Comparison of ENCODE assay signal across 8 cellular contexts in the genomic region with DNA sequence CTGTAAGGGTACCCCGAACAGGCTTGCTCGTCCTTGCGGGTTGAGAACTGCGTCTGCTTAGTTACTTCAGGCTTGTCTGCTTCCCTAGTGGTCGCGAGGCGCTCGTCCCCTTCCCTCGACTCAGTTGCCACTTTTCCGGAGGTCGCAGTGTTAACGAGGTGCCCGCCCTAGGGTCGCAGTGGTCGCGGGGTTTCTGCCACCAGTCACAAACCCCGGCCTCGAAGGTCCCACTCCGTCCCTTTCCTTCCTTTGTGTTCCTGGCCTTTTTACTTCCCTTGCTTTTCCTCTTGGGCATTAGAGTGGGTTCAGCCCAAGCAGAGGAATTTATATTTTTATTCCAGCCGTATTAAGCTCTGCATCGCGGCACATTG. TPM values are rescaled to one million over a fixed set of nuclear protein-coding genes. Genes with fewer than 3 reads are reported as not detected.
A peak's percentile ranks its signal among the peaks of the same experiment; 100 is the strongest.
DNase-seq lines count a peak whose midpoint lies in the region; ATAC-seq and TF ChIP-seq lines count a peak whose summit lies in the region.

No MANE protein-coding gene starts in this region.

- no peak for TF ChIP-seq POLR2A in thyroid gland (IDR thresholded peaks at IDR 0.05)

- no peak for DNase-seq in activated T-cell treated with anti-CD3 and anti-CD28 coated beads, Interleukin-2, amount 50 U/mL, for 24 hours
- DNase-seq in activated T-cell treated with anti-CD3 and anti-CD28 coated beads, Interleukin-2, amount 50 U/mL, for 1 hour: no peak
- no peak for DNase-seq in activated T-helper 1 cell treated with anti-CD3 and anti-CD28 coated beads, Interleukin-12 subunit alpha, Interleukin-12 subunit beta, Interleukin-2, Interleukin-4 antibody, amounts not matched to agents 30 ng/mL and 10 ng/mL and 1 ng/mL, durations not matched to agents 14 hours and 24 hours and 36 hours (ENCODE audit: low spot score)
- DNase-seq in thyroid gland (no peak), DMS 273 (lab: John Stamatoyannopoulos, UW; ENCODE audit: unreplicated experiment) (no peak), NCI-H2029 treated with DMSO at 0.1 percent for 48 hours (lab: John Stamatoyannopoulos, UW) (no peak)

- H3K36me3 ChIP-seq in iPS-20b (ENCODE audit: insufficient read depth, low read depth, low read length) (peaks cover 24% of the 10 kb centered on the region), thyroid gland (peaks cover 3 to 11% of the 10 kb centered on the region in 2 donors)

- ATAC-seq in HG03521 (IDR thresholded peaks at IDR 0.05; ENCODE audit: unreplicated experiment): no peak

- peak overlapping the region; percentile 97 for H3K4me3 Mint-ChIP-seq in activated T-cell treated with anti-CD3 and anti-CD28 coated beads, Interleukin-2, amount 50 U/mL, for 24 hours
- H3K4me3 Mint-ChIP-seq in activated T-helper 1 cell treated with anti-CD3 and anti-CD28 coated beads, Interleukin-12 subunit alpha, Interleukin-12 subunit beta, Interleukin-2, Interleukin-4 antibody, amounts not matched to agents 30 ng/mL and 10 ng/mL and 1 ng/mL, durations not matched to agents 14 hours and 24 hours and 36 hours: peak overlapping the region; percentile 98

- H3K27me3 ChIP-seq in iPS-20b (ENCODE audit: insufficient read depth, low read length): no peaks in the 10 kb centered on the region
- H3K27me3 ChIP-seq in thyroid gland: no peaks in the 10 kb centered on the region

- H3K9me3 Mint-ChIP-seq in activated T-cell treated with anti-CD3 and anti-CD28 coated beads, Interleukin-2, amount 50 U/mL, for 24 hours: no peaks in the 10 kb centered on the region
- H3K9me3 Mint-ChIP-seq in activated T-helper 1 cell treated with anti-CD3 and anti-CD28 coated beads, Interleukin-12 subunit alpha, Interleukin-12 subunit beta, Interleukin-2, Interleukin-4 antibody, amounts not matched to agents 30 ng/mL and 10 ng/mL and 1 ng/mL, durations not matched to agents 14 hours and 24 hours and 36 hours: no peaks in the 10 kb centered on the region

- H3K9ac ChIP-seq in iPS-20b (ENCODE audit: low read depth, low read length): peak overlapping the region; percentile 97

- peaks cover 32% of the 10 kb centered on the region for H3K4me1 Mint-ChIP-seq in activated T-cell treated with anti-CD3 and anti-CD28 coated beads, Interleukin-2, amount 50 U/mL, for 24 hours (ENCODE audit: low read depth)
- H3K4me1 Mint-ChIP-seq in activated T-helper 1 cell treated with anti-CD3 and anti-CD28 coated beads, Interleukin-12 subunit alpha, Interleukin-12 subunit beta, Interleukin-2, Interleukin-4 antibody, amounts not matched to agents 30 ng/mL and 10 ng/mL and 1 ng/mL, durations not matched to agents 14 hours and 24 hours and 36 hours (ENCODE audit: low read depth): peaks cover 23% of the 10 kb centered on the region

- H3K4me1 ChIP-seq in iPS-20b (ENCODE audit: insufficient read depth, low read length) (peaks cover 3% of the 10 kb centered on the region; the same call in 1 of the 2 replicates), thyroid gland (peaks cover 0 to 15% of the 10 kb centered on the region in 2 donors)

- WGBS in thyroid gland, 2 donors: 0% methylated on average over 14 to 20 of the region's 22 CpGs

- TF ChIP-seq CTCF in thyroid gland (IDR thresholded peaks at IDR 0.05): no peak

- intact Hi-C loops in activated T-helper 1 cell treated with anti-CD3 and anti-CD28 coated beads, Interleukin-12 subunit alpha, Interleukin-12 subunit beta, Interleukin-2, Interleukin-4 antibody, amounts not matched to agents 30 ng/mL and 10 ng/mL and 1 ng/mL, durations not matched to agents 14 hours and 24 hours and 36 hours (cut with micrococcal nuclease): loop anchor here (1.0 to 5.0 kb wide), 9 partner anchors 16 to 218 kb away; a partner anchor contains a TSS
- intact Hi-C loops in thyroid gland (cut with DNase I): no loop called here

- no peaks in the 10 kb centered on the region for H3K27me3 Mint-ChIP-seq in activated T-cell treated with anti-CD3 and anti-CD28 coated beads, Interleukin-2, amount 50 U/mL, for 24 hours
- no peaks in the 10 kb centered on the region for H3K27me3 Mint-ChIP-seq in activated T-helper 1 cell treated with anti-CD3 and anti-CD28 coated beads, Interleukin-12 subunit alpha, Interleukin-12 subunit beta, Interleukin-2, Interleukin-4 antibody, amounts not matched to agents 30 ng/mL and 10 ng/mL and 1 ng/mL, durations not matched to agents 14 hours and 24 hours and 36 hours (ENCODE audit: insufficient read depth)

- H3K9me3 ChIP-seq in iPS-20b (ENCODE audit: insufficient read depth, low read depth, low read length) (no peaks in the 10 kb centered on the region), thyroid gland (no peaks in the 10 kb centered on the region)

- H3K27ac Mint-ChIP-seq in activated T-cell treated with anti-CD3 and anti-CD28 coated beads, Interleukin-2, amount 50 U/mL, for 24 hours: peak overlapping the region; percentile 100
- peak overlapping the region; percentile 99 for H3K27ac Mint-ChIP-seq in activated T-helper 1 cell treated with anti-CD3 and anti-CD28 coated beads, Interleukin-12 subunit alpha, Interleukin-12 subunit beta, Interleukin-2, Interleukin-4 antibody, amounts not matched to agents 30 ng/mL and 10 ng/mL and 1 ng/mL, durations not matched to agents 14 hours and 24 hours and 36 hours

- H3K36me3 Mint-ChIP-seq in activated T-cell treated with anti-CD3 and anti-CD28 coated beads, Interleukin-2, amount 50 U/mL, for 24 hours (ENCODE audit: low read depth): peaks cover 48% of the 10 kb centered on the region
- peaks cover 16% of the 10 kb centered on the region for H3K36me3 Mint-ChIP-seq in activated T-helper 1 cell treated with anti-CD3 and anti-CD28 coated beads, Interleukin-12 subunit alpha, Interleukin-12 subunit beta, Interleukin-2, Interleukin-4 antibody, amounts not matched to agents 30 ng/mL and 10 ng/mL and 1 ng/mL, durations not matched to agents 14 hours and 24 hours and 36 hours (ENCODE audit: low read depth)

- H3K4me3 ChIP-seq in iPS-20b (ENCODE audit: low read length): peak overlapping the region; percentile 85
- peak overlapping the region; percentile 33 to 89 (median 74) for H3K4me3 ChIP-seq in thyroid gland (replicated peaks in 1 of 3)

- H3K27ac ChIP-seq in iPS-20b (ENCODE audit: low read length): peak overlapping the region; percentile 72
- peak overlapping the region; percentile 90 to 94 (median 93) for H3K27ac ChIP-seq in thyroid gland

RNA-seq across cellular contexts. Expression of a gene that starts 0.3 kb away (rescaled TPM):
- total RNA-seq in activated T-helper 1 cell treated with anti-CD3 and anti-CD28 coated beads, Interleukin-12 subunit alpha, Interleukin-12 subunit beta, Interleukin-2, Interleukin-4 antibody, amounts not matched to agents 30 ng/mL and 10 ng/mL and 1 ng/mL, durations not matched to agents 14 hours and 24 hours and 36 hours: 122 and 129 TPM in 2 replicates
- 10 to 100 TPM; 24.7 to 31.7 (median 27.1) TPM for total RNA-seq in thyroid gland

RNA-seq across cellular contexts. Expression of a gene that starts 23.0 kb away (rescaled TPM):
- 649 and 656 TPM in 2 replicates for total RNA-seq in activated T-helper 1 cell treated with anti-CD3 and anti-CD28 coated beads, Interleukin-12 subunit alpha, Interleukin-12 subunit beta, Interleukin-2, Interleukin-4 antibody, amounts not matched to agents 30 ng/mL and 10 ng/mL and 1 ng/mL, durations not matched to agents 14 hours and 24 hours and 36 hours
- 100 to 1,000 TPM in 1 of 4 donors, 10 to 100 TPM in 3; 61.9 to 100 (median 82.1) TPM for total RNA-seq in thyroid gland

RNA-seq across cellular contexts. Expression of a gene that starts 51.5 kb away (rescaled TPM):
- total RNA-seq in activated T-helper 1 cell treated with anti-CD3 and anti-CD28 coated beads, Interleukin-12 subunit alpha, Interleukin-12 subunit beta, Interleukin-2, Interleukin-4 antibody, amounts not matched to agents 30 ng/mL and 10 ng/mL and 1 ng/mL, durations not matched to agents 14 hours and 24 hours and 36 hours: 271 and 299 TPM in 2 replicates
- total RNA-seq in thyroid gland: 10 to 100 TPM; 15.1 to 23.4 (median 17.7) TPM

RNA-seq across cellular contexts. Expression of a gene that starts 55.6 kb away (rescaled TPM):
- 93.4 and 94.3 TPM in 2 replicates for total RNA-seq in activated T-helper 1 cell treated with anti-CD3 and anti-CD28 coated beads, Interleukin-12 subunit alpha, Interleukin-12 subunit beta, Interleukin-2, Interleukin-4 antibody, amounts not matched to agents 30 ng/mL and 10 ng/mL and 1 ng/mL, durations not matched to agents 14 hours and 24 hours and 36 hours
- 10 to 100 TPM; 22.5 to 38.4 (median 24.1) TPM for total RNA-seq in thyroid gland

RNA-seq across cellular contexts. Expression of a gene that starts 55.9 kb away (rescaled TPM):
- 126 and 130 TPM in 2 replicates for total RNA-seq in activated T-helper 1 cell treated with anti-CD3 and anti-CD28 coated beads, Interleukin-12 subunit alpha, Interleukin-12 subunit beta, Interleukin-2, Interleukin-4 antibody, amounts not matched to agents 30 ng/mL and 10 ng/mL and 1 ng/mL, durations not matched to agents 14 hours and 24 hours and 36 hours
- total RNA-seq in thyroid gland: 10 to 100 TPM; 29.9 to 59.4 (median 41.0) TPM

Comparison
In these comparisons a context has a peak if more than half of its experiments do, and no peak if none do; other contexts are left out.
1. RNA of a gene that starts 51.5 kb away (total RNA-seq): 271 to 299 TPM in activated T-helper 1 cell treated with anti-CD3 and anti-CD28 coated beads, Interleukin-12 subunit alpha, Interleukin-12 subunit beta, Interleukin-2, Interleukin-4 antibody, amounts not matched to agents 30 ng/mL and 10 ng/mL and 1 ng/mL, durations not matched to agents 14 hours and 24 hours and 36 hours; 15.1 to 23.4 TPM in thyroid gland; every median in the first group is over 10 times any median in the second.